Comparison of ENCODE assay signal across 8 cellular contexts in genomic region chrX:106802063-106802387, GRCh38. TPM values are rescaled to one million over a fixed set of nuclear protein-coding genes. Genes with fewer than 3 reads are reported as not detected.
DNase-seq lines count a peak whose midpoint lies in the region; ATAC-seq and TF ChIP-seq lines count a peak whose summit lies in the region.

No MANE protein-coding gene starts in this region.

- H3K9me3 ChIP-seq in A673 (ENCODE audit: low read depth, low read length, poor library complexity, severe bottlenecking), result no peaks in the 10 kb centered on the region
- no peaks in the 10 kb centered on the region for H3K9me3 ChIP-seq in neutrophil

- no peak overlapping the region for H3K27ac ChIP-seq in A673 (ENCODE audit: low read depth, low read length, poor library complexity, severe bottlenecking)
- H3K27ac ChIP-seq in epithelial cell of prostate, result peak overlapping the region; percentile 42
- H3K27ac ChIP-seq in neutrophil, result peak overlapping the region; percentile 67
- H3K27ac ChIP-seq in caudate nucleus (ENCODE audit: low read depth, low read length), result no peak overlapping the region

- TF ChIP-seq CTCF in A673 (conservative IDR thresholded peaks at IDR 0.05; ENCODE audit: low read depth, low read length), result no peak
- no peak for TF ChIP-seq CTCF in LNCaP clone FGC (IDR thresholded peaks at IDR 0.05; ENCODE audit: control insufficient read depth, extremely low read depth, insufficient read depth)
- no peak for TF ChIP-seq CTCF in neutrophil (IDR thresholded peaks at IDR 0.05)

- ATAC-seq in GM19025 (IDR thresholded peaks at IDR 0.05; ENCODE audit: low read depth, unreplicated experiment), result peak; percentile 7

- no peaks in the 10 kb centered on the region for H3K4me1 ChIP-seq in A673 (ENCODE audit: insufficient read depth, low read length, poor library complexity, severe bottlenecking)
- peaks cover 26 to 27% of the 10 kb centered on the region in 2 experiments for H3K4me1 ChIP-seq in neutrophil (ENCODE audit: control insufficient read depth in 1 of 2, insufficient read depth in 1 of 2, low read depth in 1 of 2, low read length in 1 of 2)

- H3K4me3 ChIP-seq in A673 (ENCODE audit: low read depth, low read length, poor library complexity, severe bottlenecking) (peak overlapping the region; percentile 49), LNCaP clone FGC (ENCODE audit: low read depth, low read length) (peak overlapping the region; percentile 75), neutrophil (ENCODE audit: low read depth in 1 of 2, low read length in 1 of 2) (peak overlapping the region; percentile 57)

- H3K27me3 ChIP-seq in A673 (replicated peaks; ENCODE audit: insufficient read depth, low read depth, low read length, poor library complexity) (peaks cover 29% of the 10 kb centered on the region), neutrophil (no peaks in the 10 kb centered on the region)

- intact Hi-C loops in A673 (cut with micrococcal nuclease; ENCODE audit: unreplicated experiment), result no loop called here

- POLR2A ChIA-PET in A673 (lab: Charles Lee; ENCODE audit: low non-redundant PET), result no interaction called here

- H3K36me3 ChIP-seq in A673 (ENCODE audit: insufficient read depth, low read length, poor library complexity, severe bottlenecking), result no peaks in the 10 kb centered on the region
- H3K36me3 ChIP-seq in neutrophil, result no peaks in the 10 kb centered on the region

- CTCF ChIA-PET in A673 (lab: Charles Lee), result interaction anchor here (0.6 kb wide), 1 partner anchor 46 kb away, joined by 3 read pairs; no protein-coding TSS in a partner anchor

- BruUV-seq in A673 (replicated peaks; lab: Mats Ljungman, UMichigan), result no TSS peak

- DNase-seq in A673 (ENCODE audit: low spot score), result no peak
- no peak for DNase-seq in LNCaP clone FGC (ENCODE audit: low read depth)
- no peak for DNase-seq in epithelial cell of prostate (ENCODE audit: low read depth, low spot score)
- no peak for DNase-seq in HT-29 (ENCODE audit: low spot score)
- no peak for DNase-seq in caudate nucleus (lab: John Stamatoyannopoulos, UW)
- DNase-seq in RPMI8226, result no peak

RNA-seq across cellular contexts. Expression of gene TBC1D8B, which starts 0.4 kb away (rescaled TPM):
- total RNA-seq in A673 (2021), result 0.41 and 0.61 TPM in 2 replicates
- 1.5 and 2.5 TPM in 2 replicates for total RNA-seq in HT-29 (2014; rRNA removed; shearing (Covaris generic))

Comparison
In these comparisons a context has a peak if more than half of its experiments do, and no peak if none do; other contexts are left out.
1. H3K27ac ChIP-seq: peak in epithelial cell of prostate (single experiment) and neutrophil (single experiment); none in A673 (single experiment) and caudate nucleus (single experiment).
2. Peak in every context shown above with its lines, with median percentiles within 50 percentile points of each other: H3K4me3 ChIP-seq.